ENCODE assay signal across 17 cellular contexts in genomic region chr15:56977232-56977631, GRCh38. TPM values are rescaled to one million over a fixed set of nuclear protein-coding genes. Genes with fewer than 3 reads are reported as not detected.
DNase-seq lines count a peak whose midpoint lies in the region; ATAC-seq and TF ChIP-seq lines count a peak whose summit lies in the region.
"Had no signal": no experiment of that assay in that cellular context is flagged by ENCODE, and none has a peak within 500 bp of the region (broad histone marks: within the 10 kb centered on the region; RNA-seq: fewer than 3 reads in every experiment).

No MANE protein-coding gene starts in this region.

- WGBS in right cardiac atrium = 59% methylated on average over 9 of the region's 9 CpGs

- intact Hi-C loops in right cardiac atrium (cut with DNase I) = no loop called here
- intact Hi-C loops in Right ventricle myocardium superior (cut with DNase I) = no loop called here

- no peak overlapping the region for H3K4me3 Mint-ChIP-seq in nephron progenitor cell

- H3K9ac ChIP-seq in HUES6 (ENCODE audit: low read length) = no peak overlapping the region

- ATAC-seq in right cardiac atrium = peak; percentile 46 to 47
- no peak for ATAC-seq in Right ventricle myocardium superior (ENCODE audit: poor library complexity)

- H3K9me3 ChIP-seq in right cardiac atrium (ENCODE audit: control insufficient read depth, low read length) (no peaks in the 10 kb centered on the region), HUES6 (ENCODE audit: control insufficient read depth, insufficient read depth, low read depth, low read length) (no peaks in the 10 kb centered on the region)

- H3K27ac Mint-ChIP-seq in nephron progenitor cell = peak overlapping the region; percentile 99

- H3K27me3 ChIP-seq in right cardiac atrium (ENCODE audit: control insufficient read depth, insufficient read depth) = no peaks in the 10 kb centered on the region
- H3K27me3 ChIP-seq in HUES6 (ENCODE audit: control insufficient read depth, insufficient read depth, low read length) = no peaks in the 10 kb centered on the region

- H3K36me3 Mint-ChIP-seq in nephron progenitor cell (ENCODE audit: low read depth) = peaks cover 4% of the 10 kb centered on the region

- H3K27ac ChIP-seq in right cardiac atrium (ENCODE audit: low read length) = peak overlapping the region; percentile 19
- H3K27ac ChIP-seq in HUES6 (ENCODE audit: low read depth, low read length) = 0 out of 2 replicates have a peak overlapping the region, but pooled peaks have one; percentile 10

- H3K4me3 ChIP-seq in right cardiac atrium (ENCODE audit: low read length) (no peak overlapping the region), HUES6 (ENCODE audit: low read depth, low read length) (no peak overlapping the region)

- DNase-seq in right cardiac atrium (no peak), Right ventricle myocardium superior (no peak), nephron progenitor cell (no peak), pons (ENCODE audit: low spot score) (no peak), NCI-H2196 treated with DMSO at 0.1 percent for 48 hours (lab: John Stamatoyannopoulos, UW; ENCODE audit: unreplicated experiment) (no peak)
- DNase-seq in activated CD4-positive, alpha-beta T cell treated with anti-CD3 and anti-CD28 coated beads for 1 hour = no peak
- DNase-seq: ACHN, H7, KBM-7, MV-4-11, NCI-H1105, NCI-H1436 treated with DMSO at 0.1 percent for 48 hours, NCI-H187 treated with DMSO at 0.1 percent for 48 hours, NCI-H446, NCI-H524 treated with DMSO at 0.1 percent for 48 hours, NCI-H774 had no signal

- H3K4me1 Mint-ChIP-seq in nephron progenitor cell = peaks cover 34% of the 10 kb centered on the region

- no peaks in the 10 kb centered on the region for H3K9me3 Mint-ChIP-seq in nephron progenitor cell

- no peaks in the 10 kb centered on the region for H3K36me3 ChIP-seq in HUES6 (ENCODE audit: control insufficient read depth, insufficient read depth, low read length)

- no peak for TF ChIP-seq CTCF in nephron progenitor cell (IDR thresholded peaks at IDR 0.05)

- H3K4me1 ChIP-seq in right cardiac atrium (ENCODE audit: control insufficient read depth, insufficient read depth, low read length) (peaks cover 4% of the 10 kb centered on the region), HUES6 (ENCODE audit: control insufficient read depth, insufficient read depth, low read length) (peaks cover 10% of the 10 kb centered on the region)

- no peaks in the 10 kb centered on the region for H3K27me3 Mint-ChIP-seq in nephron progenitor cell (ENCODE audit: low read depth, poor library complexity)

RNA-seq across cellular contexts. Expression of gene TCF12, which starts 58.8 kb away (rescaled TPM):
- total RNA-seq in right cardiac atrium (10 to 100 TPM; 50.4 to 58.8 (median 53.2) TPM), Right ventricle myocardium superior (32.9 TPM)
- 11.7 TPM for polyA plus RNA-seq in right cardiac atrium
